In genomic region chr3:14422016-14422963, GRCh38 we compare ENCODE assay signal across 16 cellular contexts. TPM values are rescaled to one million over a fixed set of nuclear protein-coding genes. Genes with fewer than 3 reads are reported as not detected.
DNase-seq lines count a peak whose midpoint lies in the region; ATAC-seq, FAIRE-seq and TF ChIP-seq lines count a peak whose summit lies in the region.
"Had no signal": no experiment of that assay in that cellular context is flagged by ENCODE, and none has a peak within 500 bp of the region (broad histone marks: within the 10 kb centered on the region; RNA-seq: fewer than 3 reads in every experiment).

No MANE protein-coding gene starts in this region.

- no peak for FAIRE-seq in GM12891 (lab: Jason Lieb, UNC)

- H3K4me3 ChIP-seq in endodermal cell (ENCODE audit: low read length): no peak overlapping the region
- H3K4me3 ChIP-seq in neutrophil (ENCODE audit: low read depth in 1 of 2, low read length in 1 of 2): no peak overlapping the region
- H3K4me3 ChIP-seq: HAP-1, left ventricle myocardium inferior, sigmoid colon had no signal

- H3K27ac Mint-ChIP-seq in IgD-negative memory B cell: peak overlapping the region; percentile 35 to 98 (median 95)
- peak overlapping the region; percentile 48 for H3K27ac Mint-ChIP-seq in endodermal cell

- peaks cover 2% of the 10 kb centered on the region for H3K36me3 Mint-ChIP-seq in IgD-negative memory B cell
- peaks cover 18% of the 10 kb centered on the region for H3K36me3 Mint-ChIP-seq in endodermal cell (ENCODE audit: low read depth)

- ATAC-seq in HG03354 (IDR thresholded peaks at IDR 0.05; ENCODE audit: poor library complexity, severe bottlenecking, unreplicated experiment) (no peak), GM18519 (IDR thresholded peaks at IDR 0.05; ENCODE audit: low FRiP score, unreplicated experiment) (no peak)
- ATAC-seq: stimulated activated naive CD8-positive, alpha-beta T cell treated with anti-CD3 and anti-CD28 coated beads, Interleukin-15, Interleukin-2, amounts not matched to agents 100 U/mL and 50 U/mL, for 24 hours had no signal

- H3K36me3 ChIP-seq in endodermal cell (ENCODE audit: control insufficient read depth, insufficient read depth, low read length): no peaks in the 10 kb centered on the region
- peaks cover 81% of the 10 kb centered on the region for H3K36me3 ChIP-seq in neutrophil

- no peaks in the 10 kb centered on the region for H3K9me3 Mint-ChIP-seq in IgD-negative memory B cell
- no peaks in the 10 kb centered on the region for H3K9me3 Mint-ChIP-seq in endodermal cell

- H3K27me3 ChIP-seq in endodermal cell (ENCODE audit: control insufficient read depth, insufficient read depth, low read length, poor library complexity, severe bottlenecking) (no peaks in the 10 kb centered on the region), neutrophil (no peaks in the 10 kb centered on the region)
- H3K27me3 ChIP-seq: sigmoid colon had no signal

- H3K9me3 ChIP-seq in endodermal cell (ENCODE audit: control insufficient read depth, low read length) (no peaks in the 10 kb centered on the region), neutrophil (no peaks in the 10 kb centered on the region)
- H3K9me3 ChIP-seq: HAP-1, left ventricle myocardium inferior, sigmoid colon had no signal

- H3K9ac ChIP-seq in endodermal cell (ENCODE audit: extremely low read depth, low read length, poor library complexity, severe bottlenecking): no peak overlapping the region

- TF ChIP-seq CTCF in endodermal cell (conservative IDR thresholded peaks at IDR 0.05): no peak
- no peak for TF ChIP-seq CTCF in neutrophil (IDR thresholded peaks at IDR 0.05)

- peak overlapping the region in 1 of 4 donors; percentile 33 for H3K4me3 Mint-ChIP-seq in IgD-negative memory B cell
- no peak overlapping the region for H3K4me3 Mint-ChIP-seq in endodermal cell

- DNase-seq in NCI-H2029 (lab: John Stamatoyannopoulos, UW) (peak; percentile 59), NCI-H2029 treated with DMSO at 0.1 percent for 48 hours (lab: John Stamatoyannopoulos, UW) (no peak), endodermal cell (peak; percentile 89), GM12891 (ENCODE audit: insufficient read length, low spot score) (no peak)
- DNase-seq: cerebellar nuclear complex; COR-L47; left ventricle myocardium inferior; NCI-H2081 treated with DMSO at 0.1 percent for 48 hours; NCI-H82; sigmoid colon; stimulated activated naive CD8-positive, alpha-beta T cell treated with anti-CD3 and anti-CD28 coated beads, Interleukin-15, Interleukin-2, amounts not matched to agents 100 U/mL and 50 U/mL, for 24 hours had no signal

- H3K4me1 Mint-ChIP-seq in IgD-negative memory B cell (peaks cover 37 to 58% (median 41%) of the 10 kb centered on the region in 3 donors), endodermal cell (peaks cover 69% of the 10 kb centered on the region)

- TF ChIP-seq POLR2A in GM12891 (IDR thresholded peaks at IDR 0.05; ENCODE audit: low read depth, low read length): no peak

- no peaks in the 10 kb centered on the region for H3K27me3 Mint-ChIP-seq in IgD-negative memory B cell
- no peaks in the 10 kb centered on the region for H3K27me3 Mint-ChIP-seq in endodermal cell (ENCODE audit: insufficient read depth)

- H3K27ac ChIP-seq in endodermal cell (ENCODE audit: low read depth, low read length): no peak overlapping the region
- H3K27ac ChIP-seq in neutrophil: peak overlapping the region; percentile 98
- H3K27ac ChIP-seq: left ventricle myocardium inferior, sigmoid colon had no signal

- H3K4me1 ChIP-seq in endodermal cell (ENCODE audit: control insufficient read depth, insufficient read depth, low read length) (peaks cover 22% of the 10 kb centered on the region), neutrophil (ENCODE audit: control insufficient read depth in 1 of 2, insufficient read depth in 1 of 2, low read depth in 1 of 2, low read length in 1 of 2) (peaks cover 96 to 98% of the 10 kb centered on the region in 2 experiments)
- H3K4me1 ChIP-seq: HAP-1 had no signal

- WGBS in endodermal cell (ENCODE audit: insufficient coverage in 1 of 2, insufficient read length in 1 of 2), 2 experiments: 72 to 79% methylated on average over 8 to 14 of the region's 14 CpGs

TF ChIP-seq in GM12891, 5 proteins besides CTCF, POLR2A, EP300 and RAD21:
- TF ChIP-seq POLR2AphosphoS5 (IDR thresholded peaks at IDR 0.05; ENCODE audit: low read depth, low read length) (no peak), PAX5 (IDR thresholded peaks at IDR 0.05; ENCODE audit: insufficient read depth, low read length, severe bottlenecking) (no peak), SPI1 (IDR thresholded peaks at IDR 0.05; ENCODE audit: low read depth, low read length) (no peak), POU2F2 (IDR thresholded peaks at IDR 0.05; ENCODE audit: low read depth, low read length) (no peak), TAF1 (IDR thresholded peaks at IDR 0.05; ENCODE audit: low read depth, low read length) (no peak)

RNA-seq across cellular contexts. Expression of gene SLC6A6, which starts 19.9 kb away (rescaled TPM):
- 7.6 TPM for polyA plus RNA-seq in IgD-negative memory B cell
- 10 to 100 TPM; 43.1 to 56.5 TPM for total RNA-seq in endodermal cell
- polyA plus RNA-seq in endodermal cell (2013, experiment 1 of 2): 25.6 TPM
- 24.6 TPM for polyA plus RNA-seq in endodermal cell (2013, experiment 2 of 2)
- polyA plus RNA-seq in GM12891 (2012; ENCODE audit: low read depth, missing spikeins): 10.0 TPM

Comparison
In these comparisons a context has a peak if more than half of its experiments do, and no peak if none do; other contexts are left out.
1. DNase-seq: peak in NCI-H2029 (single experiment) and endodermal cell (single experiment); none in NCI-H2029 treated with DMSO at 0.1 percent for 48 hours (single experiment) and GM12891 (single experiment).